ENCODE assay signal across 8 cellular contexts in the genomic region with DNA sequence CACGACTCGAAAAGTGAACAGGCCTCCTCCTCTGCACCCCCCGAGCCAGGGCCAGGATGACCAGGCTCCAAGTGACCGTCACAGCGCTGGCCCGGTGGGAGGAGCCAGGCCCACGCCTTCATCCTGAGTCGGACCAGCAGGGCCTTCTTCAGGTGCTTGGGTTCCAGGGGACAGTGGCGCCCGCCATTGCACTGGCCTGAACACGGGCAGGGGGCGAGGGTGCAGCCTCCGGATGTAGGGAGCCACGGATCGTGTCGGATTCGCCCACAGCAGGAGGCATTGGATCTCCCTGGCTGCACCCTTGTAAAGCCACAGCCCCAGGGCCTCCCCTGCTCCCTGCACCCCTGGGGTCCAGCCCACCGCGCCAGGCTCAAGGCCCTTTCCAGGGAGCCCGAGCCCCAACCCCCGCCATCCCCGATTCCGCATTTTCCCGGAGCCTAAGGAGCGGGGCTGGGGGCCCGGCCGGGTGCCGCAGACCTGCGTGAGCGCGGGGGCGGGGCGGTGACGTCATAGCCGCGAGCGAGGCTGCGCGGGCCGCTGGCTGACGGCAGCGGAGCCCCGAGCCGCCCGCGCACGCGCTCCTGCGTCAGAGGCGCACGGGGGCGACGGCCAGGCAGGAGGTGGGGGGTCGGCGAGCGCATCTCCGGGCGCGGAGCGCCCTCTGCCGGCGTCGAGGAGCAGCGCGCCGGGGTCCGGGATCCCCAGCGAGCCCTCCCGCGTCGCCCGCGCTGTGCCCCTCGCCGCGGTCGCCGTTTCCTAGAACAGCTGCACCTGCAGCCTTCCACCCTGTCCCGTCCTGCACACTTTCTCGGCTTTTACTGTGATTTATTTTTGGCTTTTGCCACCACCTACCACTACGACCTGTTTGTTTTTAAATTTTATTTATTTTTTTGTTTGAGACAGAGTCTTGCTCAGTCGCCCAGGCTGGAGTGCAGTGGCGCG. TPM values are rescaled to one million over a fixed set of nuclear protein-coding genes. Genes with fewer than 3 reads are reported as not detected.
DNase-seq lines count a peak whose midpoint lies in the region; ATAC-seq and TF ChIP-seq lines count a peak whose summit lies in the region.

No MANE protein-coding gene starts in this region.

- H3F3A ChIP-seq in MM.1S (ENCODE audit: insufficient read depth, low read length) = peaks cover 33% of the 10 kb centered on the region

- H3K4me2 ChIP-seq in MM.1S (ENCODE audit: low read depth, low read length) (peak overlapping the region; percentile 85), osteoblast (ENCODE audit: insufficient read depth, low read length) (peak overlapping the region; percentile 90)

- H3K79me2 ChIP-seq in MM.1S (ENCODE audit: low read length) (peaks cover 32% of the 10 kb centered on the region), osteoblast (ENCODE audit: insufficient read depth, low read length) (peaks cover 44% of the 10 kb centered on the region)

- H3K9me2 ChIP-seq in MM.1S (replicated peaks; ENCODE audit: insufficient read depth, low read length) = no peaks in the 10 kb centered on the region

- DNase-seq in AG04450 (ENCODE audit: low read depth, low spot score) = peak; percentile 68
- DNase-seq in MM.1S = peak; percentile 79
- peak; percentile 94 for DNase-seq in activated naive CD4-positive, alpha-beta T cell treated with anti-CD3 and anti-CD28 coated beads, Interleukin-2, amount 50 U/mL, for 16 hours
- peak; percentile 86 for DNase-seq in glomerular visceral epithelial cell (ENCODE audit: extremely low spot score)
- DNase-seq in osteoblast (ENCODE audit: insufficient read length, low spot score, missing footprints) = peak; percentile 100
- peak; percentile 91 to 93 for DNase-seq in suprapubic skin (ENCODE audit: low spot score in 2 of 2)

- POLR2A ChIA-PET in AG04450 (lab: Yijun Ruan, JAX) = interaction anchor here (0.7 to 2.6 kb wide), 3 partner anchors 29 to 218 kb away, joined by 5 to 42 read pairs (median 6); a partner anchor contains a TSS

- H3K27me3 ChIP-seq in AG04450 (ENCODE audit: control insufficient read depth, insufficient read depth, low read length) (no peaks in the 10 kb centered on the region), MM.1S (replicated peaks; ENCODE audit: insufficient read depth, low read length) (peaks cover 43% of the 10 kb centered on the region), osteoblast (ENCODE audit: insufficient read depth, low read length) (no peaks in the 10 kb centered on the region), suprapubic skin (peaks cover 7% of the 10 kb centered on the region)

- CTCF ChIA-PET in AG04450 (lab: Charles Lee) = interaction anchor here (0.7 to 7.1 kb wide), 11 partner anchors 13 to 220 kb away, joined by 3 to 224 read pairs (median 3); a partner anchor contains a TSS

- ATAC-seq in GM18909 (IDR thresholded peaks at IDR 0.05; ENCODE audit: poor library complexity, unreplicated experiment) = peak; percentile 36
- peak; percentile 32 for ATAC-seq in SK-N-SH treated with all-trans-retinoic acid at 6 μM for 48 hours

- H4K20me1 ChIP-seq in MM.1S (ENCODE audit: insufficient read depth, low read length) (no peaks in the 10 kb centered on the region), osteoblast (ENCODE audit: insufficient read depth, low read length) (peaks cover 33% of the 10 kb centered on the region)

- TF ChIP-seq POLR2A in suprapubic skin (IDR thresholded peaks at IDR 0.05) = peak in 1 of 2 donors; percentile 15

- H3K4me3 ChIP-seq in AG04450 (ENCODE audit: low read depth, low read length) (peak overlapping the region; percentile 49), MM.1S (ENCODE audit: low read length) (peak overlapping the region; percentile 88), osteoblast (ENCODE audit: insufficient read depth, low read length) (peak overlapping the region; percentile 64), suprapubic skin (peak overlapping the region; percentile 97)

- H2AFZ ChIP-seq in MM.1S (ENCODE audit: low read length) = peak overlapping the region; percentile 77; the same call in 1 of the 2 replicates
- H2AFZ ChIP-seq in osteoblast (ENCODE audit: low read length) = peak overlapping the region; percentile 58

- H3K9me3 ChIP-seq in AG04450 (ENCODE audit: control insufficient read depth, insufficient read depth, low read length) (no peaks in the 10 kb centered on the region; the same call in 1 of the 2 replicates), MM.1S (replicated peaks; ENCODE audit: insufficient read depth, low read length) (no peaks in the 10 kb centered on the region), osteoblast (ENCODE audit: low read depth, low read length) (no peaks in the 10 kb centered on the region), suprapubic skin (no peaks in the 10 kb centered on the region)

- H3K4me1 ChIP-seq in MM.1S (ENCODE audit: low read length) = peaks cover 17% of the 10 kb centered on the region
- H3K4me1 ChIP-seq in osteoblast (ENCODE audit: insufficient read depth, low read length) = peaks cover 38% of the 10 kb centered on the region
- H3K4me1 ChIP-seq in suprapubic skin = peaks cover 80% of the 10 kb centered on the region

- no peak for TF ChIP-seq EP300 in suprapubic skin (IDR thresholded peaks at IDR 0.05)

- H3K9ac ChIP-seq in MM.1S (ENCODE audit: low read length) = no peak overlapping the region

- H3K36me3 ChIP-seq in MM.1S (replicated peaks; ENCODE audit: insufficient read depth, low read length) = no peaks in the 10 kb centered on the region
- H3K36me3 ChIP-seq in osteoblast (ENCODE audit: insufficient read depth, low read length) = no peaks in the 10 kb centered on the region
- no peaks in the 10 kb centered on the region for H3K36me3 ChIP-seq in suprapubic skin

- WGBS in suprapubic skin = 0% methylated on average over 17 of the region's 84 CpGs

- H3K27ac ChIP-seq in AG04450 (ENCODE audit: low read depth, low read length) = peak overlapping the region; percentile 78
- no peak overlapping the region for H3K27ac ChIP-seq in MM.1S (ENCODE audit: low read length)
- H3K27ac ChIP-seq in osteoblast (ENCODE audit: low read depth, low read length) = peak overlapping the region; percentile 86
- peak overlapping the region; percentile 83 for H3K27ac ChIP-seq in suprapubic skin

- TF ChIP-seq CTCF in AG04450 (IDR thresholded peaks at IDR 0.05; ENCODE audit: low read depth, low read length) (peak; percentile 65), MM.1S (IDR thresholded peaks at IDR 0.05; ENCODE audit: low read length) (peak; percentile 73), osteoblast (IDR thresholded peaks at IDR 0.05; ENCODE audit: extremely low read depth, low read depth, low read length) (peak; percentile 68), suprapubic skin (IDR thresholded peaks at IDR 0.05) (peak; percentile 94 to 96)

TF ChIP-seq in SK-N-SH treated with all-trans-retinoic acid at 6 μM for 48 hours, 23 proteins besides CTCF, POLR2A, EP300 and RAD21:
- no peak for TF ChIP-seq BACH2 (CRISPR knock-in tag; IDR thresholded peaks at IDR 0.05; ENCODE audit: borderline replicate concordance)
- TF ChIP-seq ZFP30 (CRISPR knock-in tag; IDR thresholded peaks at IDR 0.05) = peak; percentile 23; the same call in 1 of the 2 replicates
- no peak for TF ChIP-seq ZNF565 (CRISPR knock-in tag; conservative IDR thresholded peaks at IDR 0.05; ENCODE audit: low read depth)
- TF ChIP-seq, protein P1, sequence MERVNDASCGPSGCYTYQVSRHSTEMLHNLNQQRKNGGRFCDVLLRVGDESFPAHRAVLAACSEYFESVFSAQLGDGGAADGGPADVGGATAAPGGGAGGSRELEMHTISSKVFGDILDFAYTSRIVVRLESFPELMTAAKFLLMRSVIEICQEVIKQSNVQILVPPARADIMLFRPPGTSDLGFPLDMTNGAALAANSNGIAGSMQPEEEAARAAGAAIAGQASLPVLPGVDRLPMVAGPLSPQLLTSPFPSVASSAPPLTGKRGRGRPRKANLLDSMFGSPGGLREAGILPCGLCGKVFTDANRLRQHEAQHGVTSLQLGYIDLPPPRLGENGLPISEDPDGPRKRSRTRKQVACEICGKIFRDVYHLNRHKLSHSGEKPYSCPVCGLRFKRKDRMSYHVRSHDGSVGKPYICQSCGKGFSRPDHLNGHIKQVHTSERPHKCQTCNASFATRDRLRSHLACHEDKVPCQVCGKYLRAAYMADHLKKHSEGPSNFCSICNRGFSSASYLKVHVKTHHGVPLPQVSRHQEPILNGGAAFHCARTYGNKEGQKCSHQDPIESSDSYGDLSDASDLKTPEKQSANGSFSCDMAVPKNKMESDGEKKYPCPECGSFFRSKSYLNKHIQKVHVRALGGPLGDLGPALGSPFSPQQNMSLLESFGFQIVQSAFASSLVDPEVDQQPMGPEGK (CRISPR knock-in tag; IDR thresholded peaks at IDR 0.05; ENCODE audit: borderline replicate concordance) = 0 out of 2 replicates have a peak, but pooled peaks have one; percentile 22
- 0 out of 2 replicates have a peak, but pooled peaks have one; percentile 15 for TF ChIP-seq PPARA (CRISPR knock-in tag; IDR thresholded peaks at IDR 0.05; ENCODE audit: borderline replicate concordance)

RNA-seq across cellular contexts. Expression of a gene that starts 1.5 kb away (rescaled TPM):
- 36.4 and 55.1 TPM in 2 replicates for polyA plus RNA-seq in AG04450 (2011; rRNA removed)
- 19.4 and 21.4 TPM in 2 replicates for polyA minus RNA-seq in AG04450 (2011; rRNA and poly(A)+ RNA removed)
- total RNA-seq in osteoblast (12.4 and 13.8 TPM in 2 replicates), suprapubic skin (100 to 1,000 TPM; 102 to 205 (median 137) TPM)

RNA-seq across cellular contexts. Expression of a gene that starts 2.3 kb away (rescaled TPM):
- polyA plus RNA-seq in AG04450 (2011; rRNA removed) = 1.1 and 1.6 TPM in 2 replicates
- 0.55 and 0.91 TPM in 2 replicates for polyA minus RNA-seq in AG04450 (2011; rRNA and poly(A)+ RNA removed)
- total RNA-seq in osteoblast (1.8 and 2.9 TPM in 2 replicates), suprapubic skin (1 to 10 TPM; 2.9 to 8.6 (median 5.1) TPM)

RNA-seq across cellular contexts. Expression of a gene that starts 8.3 kb away (rescaled TPM):
- polyA plus RNA-seq in AG04450 (2011; rRNA removed) = 6.6 and 10.6 TPM in 2 replicates
- 16.1 and 21.3 TPM in 2 replicates for polyA minus RNA-seq in AG04450 (2011; rRNA and poly(A)+ RNA removed)
- 14.4 and 19.9 TPM in 2 replicates for total RNA-seq in osteoblast
- 100 to 1,000 TPM in 2 of 4 donors, 10 to 100 TPM in 2; 89.0 to 153 (median 105) TPM for total RNA-seq in suprapubic skin

RNA-seq across cellular contexts. Expression of a gene that starts 29.1 kb away (rescaled TPM):
- polyA plus RNA-seq in AG04450 (2011; rRNA removed) = 269 and 274 TPM in 2 replicates
- polyA minus RNA-seq in AG04450 (2011; rRNA and poly(A)+ RNA removed) = 121 and 143 TPM in 2 replicates
- 300 and 380 TPM in 2 replicates for total RNA-seq in osteoblast
- total RNA-seq in suprapubic skin = 100 to 1,000 TPM; 338 to 672 (median 451) TPM

RNA-seq across cellular contexts. Expression of a gene that starts 34.5 kb away (rescaled TPM):
- 24.6 and 26.6 TPM in 2 replicates for polyA plus RNA-seq in AG04450 (2011; rRNA removed)
- polyA minus RNA-seq in AG04450 (2011; rRNA and poly(A)+ RNA removed) = 45.2 and 55.6 TPM in 2 replicates
- total RNA-seq in osteoblast (75.7 and 100 TPM in 2 replicates), suprapubic skin (10 to 100 TPM; 62.5 to 76.9 (median 66.4) TPM)
